ENCODE assay signal across 21 cellular contexts in genomic region chr19:50213925-50214324, GRCh38. TPM values are rescaled to one million over a fixed set of nuclear protein-coding genes. Genes with fewer than 3 reads are reported as not detected.
DNase-seq lines count a peak whose midpoint lies in the region; ATAC-seq and TF ChIP-seq lines count a peak whose summit lies in the region.
"Had no signal": no experiment of that assay in that cellular context is flagged by ENCODE, and none has a peak within 500 bp of the region (broad histone marks: within the 10 kb centered on the region; RNA-seq: fewer than 3 reads in every experiment).

No MANE protein-coding gene starts in this region.

- peak overlapping the region; percentile 46 for H3K4me2 ChIP-seq in trophoblast cell (ENCODE audit: low read length)
- H3K4me2 ChIP-seq: BLaER1 treated with 17β-estradiol and CSF1 and Interleukin-3, amounts not matched to agents 10 nM and 100 nM had no signal

- H3K9me3 ChIP-seq in HEK293 (ENCODE audit: control insufficient read depth, insufficient read depth, low read depth, low read length) (no peaks in the 10 kb centered on the region; the same call in 1 of the 2 replicates), trophoblast cell (ENCODE audit: insufficient read depth, low read depth, low read length) (peaks cover 2% of the 10 kb centered on the region), transverse colon (no peaks in the 10 kb centered on the region)

- in situ Hi-C loops in transverse colon (cut with MboI; ENCODE audit: low pct_ligation_motif_present in 1 of 4, low pct_unique_long_range_greater_than_20kb in 1 of 4, low sequenced_read_pairs in 3 of 4): no loop called here
- in situ Hi-C loops in GM13977 (cut with MboI; ENCODE audit: low pct_unique_long_range_greater_than_20kb, low sequenced_read_pairs, unreplicated experiment): no loop called here

- H4K12ac ChIP-seq in trophoblast cell (ENCODE audit: low read depth, low read length): no peak overlapping the region

- no peak for TF ChIP-seq CTCF in HEK293 (tag by site-specific recombination; IDR thresholded peaks at IDR 0.05)
- no peak for TF ChIP-seq CTCF in transverse colon (IDR thresholded peaks at IDR 0.05)
- TF ChIP-seq CTCF in GM13977 (IDR thresholded peaks at IDR 0.05; ENCODE audit: extremely low read depth, insufficient read depth, missing control alignments): no peak

- no peak for TF ChIP-seq EP300 in transverse colon (IDR thresholded peaks at IDR 0.05; ENCODE audit: low read depth)

- no peak overlapping the region for H3K9ac ChIP-seq in trophoblast cell (ENCODE audit: low read length)
- H3K9ac ChIP-seq: BLaER1 treated with 17β-estradiol and CSF1 and Interleukin-3, amounts not matched to agents 10 nM and 100 nM; GM23248 had no signal

- H3K4me3 ChIP-seq in HEK293 (ENCODE audit: low read depth, low read length) (no peak overlapping the region), trophoblast cell (ENCODE audit: low read depth, low read length) (no peak overlapping the region), transverse colon (no peak overlapping the region)
- H3K4me3 ChIP-seq: BLaER1 treated with 17β-estradiol and CSF1 and Interleukin-3, amounts not matched to agents 10 nM and 100 nM; GM23248 had no signal

- H3K4ac ChIP-seq in trophoblast cell (ENCODE audit: low read depth, low read length): no peak overlapping the region

- no peaks in the 10 kb centered on the region for H3K27me3 ChIP-seq in trophoblast cell (ENCODE audit: insufficient read depth, low read length)
- H3K27me3 ChIP-seq in transverse colon: no peaks in the 10 kb centered on the region
- H3K27me3 ChIP-seq: BLaER1 treated with 17β-estradiol and CSF1 and Interleukin-3, amounts not matched to agents 10 nM and 100 nM had no signal

- H4K8ac ChIP-seq in trophoblast cell (ENCODE audit: low read depth, low read length): no peak overlapping the region

- H3K4me1 ChIP-seq in HEK293 (ENCODE audit: control insufficient read depth, insufficient read depth, low read length) (no peaks in the 10 kb centered on the region), trophoblast cell (ENCODE audit: control insufficient read depth in 1 of 2, insufficient read depth in 2 of 2, low read length in 2 of 2) (peaks cover 14 to 20% of the 10 kb centered on the region in 2 experiments), transverse colon (peaks cover 0 to 13% (median 11%) of the 10 kb centered on the region in 4 donors)

- H3K27ac ChIP-seq in HEK293 (ENCODE audit: extremely low read depth, low read depth, low read length): no peak overlapping the region
- peak overlapping the region; percentile 48 for H3K27ac ChIP-seq in epithelial cell of prostate
- peak overlapping the region; percentile 89 for H3K27ac ChIP-seq in trophoblast cell (ENCODE audit: low read depth, low read length)
- H3K27ac ChIP-seq in transverse colon: peak overlapping the region; percentile 74 to 84 (median 76)
- H3K27ac ChIP-seq: BLaER1 treated with 17β-estradiol and CSF1 and Interleukin-3, amounts not matched to agents 10 nM and 100 nM; GM23248 had no signal

- no peaks in the 10 kb centered on the region for H3K79me2 ChIP-seq in trophoblast cell (ENCODE audit: control insufficient read depth, insufficient read depth, low read length, poor library complexity)

- POLR2A ChIA-PET in HEK293 (lab: Yijun Ruan, JAX): no interaction called here

- peaks cover 14% of the 10 kb centered on the region for H3K79me1 ChIP-seq in trophoblast cell (ENCODE audit: low read length)

- no peak for TF ChIP-seq POLR2A in transverse colon (IDR thresholded peaks at IDR 0.05)

- peak overlapping the region; percentile 66 for H4K91ac ChIP-seq in trophoblast cell (ENCODE audit: low read depth, low read length)

- intact Hi-C loops in transverse colon (cut with DNase I; ENCODE audit: low total_unique reads): no loop called here

- no peak overlapping the region for H2BK120ac ChIP-seq in trophoblast cell (ENCODE audit: insufficient read depth, low read length, poor library complexity)

- H2BK5ac ChIP-seq in trophoblast cell (ENCODE audit: low read depth, low read length, poor library complexity): no peak overlapping the region

- H3K36me3 ChIP-seq in HEK293 (ENCODE audit: control insufficient read depth in 2 of 2, insufficient read depth in 1 of 2, low read length in 2 of 2): peaks cover 0 to 16% of the 10 kb centered on the region in 2 experiments; a peak in 2 of 3 replicates
- H3K36me3 ChIP-seq in trophoblast cell (ENCODE audit: control insufficient read depth in 1 of 2, insufficient read depth in 2 of 2, low read length in 2 of 2): peaks cover 0 to 6% of the 10 kb centered on the region in 2 experiments
- no peaks in the 10 kb centered on the region for H3K36me3 ChIP-seq in transverse colon
- H3K36me3 ChIP-seq: BLaER1 treated with 17β-estradiol and CSF1 and Interleukin-3, amounts not matched to agents 10 nM and 100 nM had no signal

- no peak overlapping the region for H3K23ac ChIP-seq in trophoblast cell (ENCODE audit: low read length)

- DNase-seq in epithelial cell of prostate (ENCODE audit: low read depth, low spot score) (no peak), trophoblast cell (no peak), transverse colon (no peak), NCI-H748 treated with DMSO at 0.1 percent for 48 hours (lab: John Stamatoyannopoulos, UW) (no peak), GM13977 (ENCODE audit: low spot score) (no peak)
- DNase-seq: CD8-positive, alpha-beta memory T cell; DND-41; GM23248; KBM-7; NCI-H1105; NCI-H1694; NCI-H2081 treated with DMSO at 0.1 percent for 48 hours; NCI-H446 treated with DMSO at 0.1 percent for 48 hours; NK-92 treated with Interleukin-12 subunit alpha and Interleukin-12 subunit beta, amount 100 ng/mL, for 24 hours; Right ventricle myocardium superior had no signal

- peak overlapping the region; percentile 67 for H2BK12ac ChIP-seq in trophoblast cell (ENCODE audit: low read length)

- no peak overlapping the region for H2AFZ ChIP-seq in trophoblast cell (ENCODE audit: insufficient read depth, low read length, poor library complexity)
- H2AFZ ChIP-seq: GM23248 had no signal

- no CpG with 5 or more reads among the region's 1 CpG for WGBS in trophoblast cell (ENCODE audit: extremely low coverage, insufficient coverage, insufficient read length)
- 91% methylated on average over 1 of the region's 1 CpG; no CpG with 5 or more reads in 1 of the 2 donors for WGBS in transverse colon (ENCODE audit: low coverage in 1 of 2), 2 donors

- H2AK5ac ChIP-seq in trophoblast cell (ENCODE audit: low read length): peak overlapping the region; percentile 39

- ATAC-seq in GM21529 (IDR thresholded peaks at IDR 0.05; ENCODE audit: unreplicated experiment): no peak
- no peak for ATAC-seq in GM18909 (IDR thresholded peaks at IDR 0.05; ENCODE audit: poor library complexity, unreplicated experiment)

- CTCF ChIA-PET in HEK293 (lab: Yijun Ruan, JAX): interaction anchor here (0.5 to 0.6 kb wide), 3 partner anchors 9 to 305 kb away, joined by 3 read pairs; no protein-coding TSS in a partner anchor

- H3K14ac ChIP-seq in trophoblast cell (ENCODE audit: low read length): peak overlapping the region; percentile 12

- H3K18ac ChIP-seq in trophoblast cell (ENCODE audit: low read length): no peak overlapping the region

TF ChIP-seq in HEK293, 187 proteins besides CTCF, POLR2A, EP300 and RAD21:
- peak; percentile 62 for TF ChIP-seq ZIC2 (tag by site-specific recombination; IDR thresholded peaks at IDR 0.05)
- TF ChIP-seq PATZ1 (tag by site-specific recombination; IDR thresholded peaks at IDR 0.05): no peak
- no peak for TF ChIP-seq ZNF184 (tag by site-specific recombination; IDR thresholded peaks at IDR 0.05)
- no peak for TF ChIP-seq ZNF311 (tag by site-specific recombination; IDR thresholded peaks at IDR 0.05; ENCODE audit: borderline replicate concordance)
- no peak for TF ChIP-seq AEBP2 (tag by site-specific recombination; IDR thresholded peaks at IDR 0.05; ENCODE audit: borderline replicate concordance)
- TF ChIP-seq KLF17 (tag by site-specific recombination; IDR thresholded peaks at IDR 0.05): no peak

RNA-seq across cellular contexts. Expression of gene MYH14, which starts 10.5 kb away (rescaled TPM):
- polyA plus RNA-seq in trophoblast cell (2013): 16.6 and 17.7 TPM in 2 replicates
- 100 to 1,000 TPM; 321 to 814 (median 393) TPM for total RNA-seq in transverse colon
- total RNA-seq: CD8-positive, alpha-beta memory T cell; GM23248 had no signal
- polyA plus RNA-seq: CD8-positive, alpha-beta memory T cell; GM23248 had no signal

RNA-seq across cellular contexts. Expression of gene IZUMO2, which starts 50.8 kb away (rescaled TPM):
- not detected in 2 replicates for polyA plus RNA-seq in trophoblast cell (2013)
- total RNA-seq in transverse colon: not detected
- total RNA-seq: A673; CD8-positive, alpha-beta memory T cell; G401; GM23248; Right ventricle myocardium superior had no signal
- polyA plus RNA-seq: CD8-positive, alpha-beta memory T cell; GM23248 had no signal
